1 cellular context compared by ENCODE assay signal in the genomic region with DNA sequence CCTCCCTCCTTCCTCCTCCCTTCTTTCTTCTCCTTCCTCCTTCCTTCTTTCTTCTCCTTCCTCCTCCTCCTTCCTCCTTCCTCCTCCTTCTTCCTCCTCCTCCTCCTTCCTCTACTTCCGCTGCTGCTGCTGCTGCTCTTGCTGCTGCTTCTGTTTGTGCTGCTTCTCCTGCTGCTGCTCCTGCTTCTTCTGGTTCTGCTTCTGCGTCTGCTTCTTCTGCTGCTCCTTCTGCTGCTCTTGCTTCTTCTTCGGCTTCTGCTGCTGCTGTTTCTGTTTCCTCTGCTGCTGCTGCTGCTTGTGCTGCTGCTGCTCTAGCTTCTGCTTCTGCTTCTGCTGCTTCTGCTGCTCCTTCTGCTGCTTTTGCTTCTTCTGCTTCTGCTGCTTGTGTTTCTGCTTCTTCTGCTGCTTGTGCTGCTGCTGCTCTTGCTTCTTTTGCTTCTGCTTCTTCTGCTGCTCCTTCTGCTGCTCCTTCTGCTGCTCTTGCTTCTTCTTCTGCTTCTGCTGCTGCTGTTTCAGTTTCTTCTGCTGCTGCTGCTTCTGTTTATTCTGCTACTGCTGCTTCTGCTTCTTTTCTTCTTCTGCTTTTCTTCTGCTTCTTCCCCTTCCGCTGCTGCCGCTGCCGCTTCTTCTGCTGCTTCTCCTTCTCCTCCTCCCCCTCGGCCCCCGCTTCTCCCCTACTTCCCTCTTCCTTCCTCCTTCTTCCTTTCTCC.
TF ChIP-seq lines count a peak whose summit lies in the region.

No MANE protein-coding gene starts in this region.

TF ChIP-seq in K562, 482 proteins besides CTCF, POLR2A, EP300 and RAD21:
- TF ChIP-seq ZNF512 (tag; IDR thresholded peaks at IDR 0.05) (no peak), PTBP1 (IDR thresholded peaks at IDR 0.05; ENCODE audit: low read depth, low read length) (0 out of 2 replicates have a peak, but pooled peaks have one; percentile 18), CCNT2 (IDR thresholded peaks at IDR 0.05; ENCODE audit: borderline replicate concordance, extremely low read depth, insufficient read length, low read depth, low read length) (no peak), RBM14 (IDR thresholded peaks at IDR 0.05; ENCODE audit: borderline replicate concordance, insufficient read depth, low read depth, low read length) (no peak), TGIF2 (CRISPR knock-in tag; IDR thresholded peaks at IDR 0.05) (no peak), U2AF1 (optimal IDR thresholded peaks at IDR 0.05; ENCODE audit: low read depth, low read length) (no peak), MEF2A (IDR thresholded peaks at IDR 0.05; ENCODE audit: control insufficient read depth, low read depth, low read length) (no peak), ARID3A (IDR thresholded peaks at IDR 0.05; ENCODE audit: borderline replicate concordance, low read depth, low read length) (no peak), NR4A1 (CRISPR knock-in tag; IDR thresholded peaks at IDR 0.05) (no peak), NR4A1 (tag; IDR thresholded peaks at IDR 0.05) (no peak), GATA2 (CRISPR knock-in tag; IDR thresholded peaks at IDR 0.05) (no peak), ETV1 (tag; conservative IDR thresholded peaks at IDR 0.05; ENCODE audit: low read depth) (no peak), PHF21A (IDR thresholded peaks at IDR 0.05; ENCODE audit: borderline replicate concordance, low read depth) (no peak), SMAD3 (CRISPR knock-in tag; conservative IDR thresholded peaks at IDR 0.05) (no peak), ZBTB26 (CRISPR knock-in tag; IDR thresholded peaks at IDR 0.05) (peak; percentile 74; the same call in 1 of the 2 replicates), JUND (IDR thresholded peaks at IDR 0.05; ENCODE audit: borderline replicate concordance, low read depth, low read length) (no peak), JUND (tag; IDR thresholded peaks at IDR 0.05; ENCODE audit: borderline replicate concordance, low read depth, low read length) (no peak), ZNF263 (CRISPR knock-in tag; IDR thresholded peaks at IDR 0.05; ENCODE audit: borderline replicate concordance) (peak; percentile 69), ETV6 (IDR thresholded peaks at IDR 0.05; ENCODE audit: borderline replicate concordance in 1 of 2, low read depth in 2 of 2, low read length in 1 of 2) (peak; percentile 50 to 61; a peak in 3 of 4 replicates), ETV6 (CRISPR knock-in tag; IDR thresholded peaks at IDR 0.05; ENCODE audit: borderline replicate concordance) (no peak), CHD2 (IDR thresholded peaks at IDR 0.05; ENCODE audit: low read depth, low read length) (no peak), ZNF407 (IDR thresholded peaks at IDR 0.05; ENCODE audit: low read depth) (no peak), FOXJ2 (tag; IDR thresholded peaks at IDR 0.05) (no peak), KLF10 (CRISPR knock-in tag; IDR thresholded peaks at IDR 0.05) (no peak), SMARCE1 (IDR thresholded peaks at IDR 0.05) (peak; percentile 28; the same call in 1 of the 2 replicates), MCM5 (IDR thresholded peaks at IDR 0.05; ENCODE audit: low read depth) (no peak), PHB2 (IDR thresholded peaks at IDR 0.05; ENCODE audit: low read depth) (no peak)
- TF ChIP-seq, protein P1, sequence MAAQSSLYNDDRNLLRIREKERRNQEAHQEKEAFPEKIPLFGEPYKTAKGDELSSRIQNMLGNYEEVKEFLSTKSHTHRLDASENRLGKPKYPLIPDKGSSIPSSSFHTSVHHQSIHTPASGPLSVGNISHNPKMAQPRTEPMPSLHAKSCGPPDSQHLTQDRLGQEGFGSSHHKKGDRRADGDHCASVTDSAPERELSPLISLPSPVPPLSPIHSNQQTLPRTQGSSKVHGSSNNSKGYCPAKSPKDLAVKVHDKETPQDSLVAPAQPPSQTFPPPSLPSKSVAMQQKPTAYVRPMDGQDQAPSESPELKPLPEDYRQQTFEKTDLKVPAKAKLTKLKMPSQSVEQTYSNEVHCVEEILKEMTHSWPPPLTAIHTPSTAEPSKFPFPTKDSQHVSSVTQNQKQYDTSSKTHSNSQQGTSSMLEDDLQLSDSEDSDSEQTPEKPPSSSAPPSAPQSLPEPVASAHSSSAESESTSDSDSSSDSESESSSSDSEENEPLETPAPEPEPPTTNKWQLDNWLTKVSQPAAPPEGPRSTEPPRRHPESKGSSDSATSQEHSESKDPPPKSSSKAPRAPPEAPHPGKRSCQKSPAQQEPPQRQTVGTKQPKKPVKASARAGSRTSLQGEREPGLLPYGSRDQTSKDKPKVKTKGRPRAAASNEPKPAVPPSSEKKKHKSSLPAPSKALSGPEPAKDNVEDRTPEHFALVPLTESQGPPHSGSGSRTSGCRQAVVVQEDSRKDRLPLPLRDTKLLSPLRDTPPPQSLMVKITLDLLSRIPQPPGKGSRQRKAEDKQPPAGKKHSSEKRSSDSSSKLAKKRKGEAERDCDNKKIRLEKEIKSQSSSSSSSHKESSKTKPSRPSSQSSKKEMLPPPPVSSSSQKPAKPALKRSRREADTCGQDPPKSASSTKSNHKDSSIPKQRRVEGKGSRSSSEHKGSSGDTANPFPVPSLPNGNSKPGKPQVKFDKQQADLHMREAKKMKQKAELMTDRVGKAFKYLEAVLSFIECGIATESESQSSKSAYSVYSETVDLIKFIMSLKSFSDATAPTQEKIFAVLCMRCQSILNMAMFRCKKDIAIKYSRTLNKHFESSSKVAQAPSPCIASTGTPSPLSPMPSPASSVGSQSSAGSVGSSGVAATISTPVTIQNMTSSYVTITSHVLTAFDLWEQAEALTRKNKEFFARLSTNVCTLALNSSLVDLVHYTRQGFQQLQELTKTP (IDR thresholded peaks at IDR 0.05; ENCODE audit: low read depth in 1 of 2, partially characterized antibody in 2 of 2), result no peak
- TF ChIP-seq, protein P2, sequence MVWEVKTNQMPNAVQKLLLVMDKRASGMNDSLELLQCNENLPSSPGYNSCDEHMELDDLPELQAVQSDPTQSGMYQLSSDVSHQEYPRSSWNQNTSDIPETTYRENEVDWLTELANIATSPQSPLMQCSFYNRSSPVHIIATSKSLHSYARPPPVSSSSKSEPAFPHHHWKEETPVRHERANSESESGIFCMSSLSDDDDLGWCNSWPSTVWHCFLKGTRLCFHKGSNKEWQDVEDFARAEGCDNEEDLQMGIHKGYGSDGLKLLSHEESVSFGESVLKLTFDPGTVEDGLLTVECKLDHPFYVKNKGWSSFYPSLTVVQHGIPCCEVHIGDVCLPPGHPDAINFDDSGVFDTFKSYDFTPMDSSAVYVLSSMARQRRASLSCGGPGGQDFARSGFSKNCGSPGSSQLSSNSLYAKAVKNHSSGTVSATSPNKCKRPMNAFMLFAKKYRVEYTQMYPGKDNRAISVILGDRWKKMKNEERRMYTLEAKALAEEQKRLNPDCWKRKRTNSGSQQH (CRISPR knock-in tag; IDR thresholded peaks at IDR 0.05), result peak; percentile 71; the same call in 1 of the 2 replicates
